In genomic region chr4:174815282-174815681, GRCh38 we compare ENCODE assay signal across 4 cellular contexts. TPM values are rescaled to one million over a fixed set of nuclear protein-coding genes. Genes with fewer than 3 reads are reported as not detected.
"Had no signal": no experiment of that assay in that cellular context is flagged by ENCODE, and none has a peak within 500 bp of the region (broad histone marks: within the 10 kb centered on the region; RNA-seq: fewer than 3 reads in every experiment).

No MANE protein-coding gene starts in this region.

- DNase-seq: GDM1, GF-D8 had no signal

- ATAC-seq: GM12878 had no signal

RNA-seq across cellular contexts. Expression of gene GLRA3, which starts 13.8 kb away (rescaled TPM):
- total RNA-seq: G401, GM12878 had no signal
